In the genomic region with DNA sequence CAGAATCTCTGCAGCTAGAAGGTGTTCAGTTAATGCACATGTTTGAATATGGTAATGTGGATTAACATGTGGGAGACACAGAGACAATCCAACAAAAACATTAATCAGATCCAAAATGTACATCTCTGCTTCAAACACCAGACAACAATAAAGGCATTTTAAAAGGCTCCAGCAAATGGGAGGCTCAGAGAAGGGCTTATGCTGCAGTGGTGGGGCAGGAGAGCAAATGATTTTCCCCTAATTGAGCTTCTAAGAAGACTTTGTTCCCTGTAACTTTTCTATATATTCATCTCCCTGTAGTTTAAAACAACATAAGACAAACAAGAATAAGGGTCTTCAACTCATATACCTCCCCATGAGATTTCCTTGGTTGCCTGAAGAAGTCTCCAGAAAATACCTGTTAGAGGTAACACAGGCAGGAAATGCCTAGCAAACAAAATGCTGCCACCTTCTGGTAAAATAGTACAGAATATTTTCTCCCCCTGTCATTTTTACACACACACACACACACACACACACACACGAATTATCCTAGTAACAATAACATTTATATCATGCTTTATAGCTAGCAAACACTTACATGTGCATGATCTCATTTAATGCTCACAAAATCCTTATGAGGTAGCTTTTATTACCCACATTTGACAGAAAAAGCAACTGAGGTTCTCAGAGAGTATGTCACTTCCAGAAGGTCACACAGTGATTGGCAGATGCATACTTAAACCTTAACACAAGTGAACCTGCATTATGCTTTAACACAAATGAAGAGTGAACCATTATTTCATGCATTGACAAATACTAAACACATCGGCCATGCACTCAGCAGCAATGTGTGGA, we compare ENCODE assay signal across 8 cellular contexts.
A peak's percentile ranks its signal among the peaks of the same experiment; 100 is the strongest.
DNase-seq lines count a peak whose midpoint lies in the region; ATAC-seq lines count a peak whose summit lies in the region.

No MANE protein-coding gene starts in this region.

- peak; percentile 48 for ATAC-seq in GM21423 (IDR thresholded peaks at IDR 0.05; ENCODE audit: unreplicated experiment)
- ATAC-seq in stimulated activated naive CD8-positive, alpha-beta T cell treated with anti-CD3 and anti-CD28 coated beads, Interleukin-15, amount 100 ng/mL, for 72 hours = peak; percentile 69

- no peaks in the 10 kb centered on the region for H3K4me1 Mint-ChIP-seq in stimulated activated naive CD8-positive, alpha-beta T cell treated with anti-CD3 and anti-CD28 coated beads, Interleukin-15, amount 100 ng/mL, for 72 hours
- H3K4me1 Mint-ChIP-seq in T-helper 2 cell treated with Interferon-gamma antibody and Interleukin-4, amounts not matched to agents 5 μg/mL and 100 μg/mL, for 36 hours (ENCODE audit: low read depth) = no peaks in the 10 kb centered on the region
- no peaks in the 10 kb centered on the region for H3K4me1 Mint-ChIP-seq in activated T-cell treated with anti-CD3 and anti-CD28 coated beads, Interleukin-2, amount 50 U/mL, for 24 hours (ENCODE audit: low read depth)

- H3K4me3 Mint-ChIP-seq in stimulated activated naive CD8-positive, alpha-beta T cell treated with anti-CD3 and anti-CD28 coated beads, Interleukin-15, amount 100 ng/mL, for 72 hours = no peak overlapping the region
- H3K4me3 Mint-ChIP-seq in T-helper 2 cell treated with Interferon-gamma antibody and Interleukin-4, amounts not matched to agents 5 μg/mL and 100 μg/mL, for 36 hours = no peak overlapping the region
- no peak overlapping the region for H3K4me3 Mint-ChIP-seq in activated T-cell treated with anti-CD3 and anti-CD28 coated beads, Interleukin-2, amount 50 U/mL, for 24 hours

- H3K36me3 Mint-ChIP-seq in T-helper 2 cell treated with Interferon-gamma antibody and Interleukin-4, amounts not matched to agents 5 μg/mL and 100 μg/mL, for 36 hours (ENCODE audit: low read depth) = no peaks in the 10 kb centered on the region
- no peaks in the 10 kb centered on the region for H3K36me3 Mint-ChIP-seq in activated T-cell treated with anti-CD3 and anti-CD28 coated beads, Interleukin-2, amount 50 U/mL, for 24 hours (ENCODE audit: low read depth)

- H3K9me3 Mint-ChIP-seq in stimulated activated naive CD8-positive, alpha-beta T cell treated with anti-CD3 and anti-CD28 coated beads, Interleukin-15, amount 100 ng/mL, for 72 hours = peaks cover 0 to 7% of the 10 kb centered on the region in 2 donors
- H3K9me3 Mint-ChIP-seq in T-helper 2 cell treated with Interferon-gamma antibody and Interleukin-4, amounts not matched to agents 5 μg/mL and 100 μg/mL, for 36 hours = no peaks in the 10 kb centered on the region
- no peaks in the 10 kb centered on the region for H3K9me3 Mint-ChIP-seq in activated T-cell treated with anti-CD3 and anti-CD28 coated beads, Interleukin-2, amount 50 U/mL, for 24 hours

- H3K27ac Mint-ChIP-seq in stimulated activated naive CD8-positive, alpha-beta T cell treated with anti-CD3 and anti-CD28 coated beads, Interleukin-15, amount 100 ng/mL, for 72 hours = no peak overlapping the region
- no peak overlapping the region for H3K27ac Mint-ChIP-seq in T-helper 2 cell treated with Interferon-gamma antibody and Interleukin-4, amounts not matched to agents 5 μg/mL and 100 μg/mL, for 36 hours
- no peak overlapping the region for H3K27ac Mint-ChIP-seq in activated T-cell treated with anti-CD3 and anti-CD28 coated beads, Interleukin-2, amount 50 U/mL, for 24 hours

- H3K27me3 Mint-ChIP-seq in stimulated activated naive CD8-positive, alpha-beta T cell treated with anti-CD3 and anti-CD28 coated beads, Interleukin-15, amount 100 ng/mL, for 72 hours = peaks cover 17% of the 10 kb centered on the region
- H3K27me3 Mint-ChIP-seq in T-helper 2 cell treated with Interferon-gamma antibody and Interleukin-4, amounts not matched to agents 5 μg/mL and 100 μg/mL, for 36 hours (ENCODE audit: low read depth) = no peaks in the 10 kb centered on the region
- H3K27me3 Mint-ChIP-seq in activated T-cell treated with anti-CD3 and anti-CD28 coated beads, Interleukin-2, amount 50 U/mL, for 24 hours = no peaks in the 10 kb centered on the region

- DNase-seq in DMS153 treated with DMSO at 0.1 percent for 48 hours (lab: John Stamatoyannopoulos, UW; ENCODE audit: unreplicated experiment) = peak; percentile 60
- DNase-seq in NCI-H1105 (lab: John Stamatoyannopoulos, UW) = peak; percentile 71
- peak; percentile 78 for DNase-seq in SW480 (ENCODE audit: low spot score)
- peak; percentile 16 for DNase-seq in globus pallidus (ENCODE audit: low spot score)
- DNase-seq in stimulated activated naive CD8-positive, alpha-beta T cell treated with anti-CD3 and anti-CD28 coated beads, Interleukin-15, amount 100 ng/mL, for 72 hours = peak in 1 of 2 donors; percentile 12
- DNase-seq in T-helper 2 cell treated with Interferon-gamma antibody and Interleukin-4, amounts not matched to agents 5 μg/mL and 100 μg/mL, for 36 hours (ENCODE audit: low spot score) = no peak
- no peak for DNase-seq in activated T-cell treated with anti-CD3 and anti-CD28 coated beads, Interleukin-2, amount 50 U/mL, for 24 hours

Comparison
In these comparisons a context has a peak if more than half of its experiments do, and no peak if none do; other contexts are left out.
1. DNase-seq: peak in DMS153 treated with DMSO at 0.1 percent for 48 hours (single experiment), NCI-H1105 (single experiment), SW480 (single experiment) and globus pallidus (single experiment); none in T-helper 2 cell treated with Interferon-gamma antibody and Interleukin-4, amounts not matched to agents 5 μg/mL and 100 μg/mL, for 36 hours (single experiment) and activated T-cell treated with anti-CD3 and anti-CD28 coated beads, Interleukin-2, amount 50 U/mL, for 24 hours (single experiment).